9 cellular contexts compared by ENCODE assay signal in the genomic region with DNA sequence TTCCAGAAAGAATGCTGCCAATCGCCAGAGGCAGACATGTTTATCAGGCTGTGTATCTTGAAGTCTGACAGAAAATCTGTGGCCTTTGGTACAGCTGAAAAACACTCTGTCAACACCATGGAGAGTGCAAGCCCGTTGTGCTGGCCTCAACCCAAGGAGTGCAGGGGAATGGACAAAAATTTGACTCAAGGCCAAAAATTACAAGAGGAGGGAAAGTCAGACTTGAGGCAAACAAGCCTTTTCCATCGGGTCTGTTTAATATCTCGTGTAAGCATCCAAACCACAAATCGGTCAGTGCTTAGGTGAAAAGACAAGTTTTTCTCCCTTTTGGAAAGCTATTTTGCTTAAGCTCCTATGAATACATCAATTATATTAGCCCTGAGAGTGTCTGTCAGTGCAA.
A peak's percentile ranks its signal among the peaks of the same experiment; 100 is the strongest.
DNase-seq lines count a peak whose midpoint lies in the region; TF ChIP-seq lines count a peak whose summit lies in the region.
"Had no signal": no experiment of that assay in that cellular context is flagged by ENCODE, and none has a peak within 500 bp of the region (broad histone marks: within the 10 kb centered on the region; RNA-seq: fewer than 3 reads in every experiment).

No MANE protein-coding gene starts in this region.

- no peaks in the 10 kb centered on the region for H3K27me3 ChIP-seq in SJCRH30

- no peaks in the 10 kb centered on the region for H3K9me3 ChIP-seq in SJCRH30 (replicated peaks)

- intact Hi-C loops in posterior vena cava (cut with DNase I) = loop anchor here (5.0 to 10.0 kb wide), 3 partner anchors 62 to 284 kb away; no protein-coding TSS in a partner anchor

- H3K4me3 ChIP-seq in SJCRH30 = no peak overlapping the region
- H3K4me3 ChIP-seq in fibroblast of the aortic adventitia (ENCODE audit: low read depth, low read length) = no peak overlapping the region

- DNase-seq in COR-L47 (lab: John Stamatoyannopoulos, UW) (peak; percentile 13), SJCRH30 (peak; percentile 82 to 89), fibroblast of the aortic adventitia (ENCODE audit: low read depth) (peak; percentile 98), posterior vena cava (ENCODE audit: low spot score) (peak; percentile 90), HuH-7.5 (ENCODE audit: low spot score) (no peak), HT-29 (ENCODE audit: low spot score) (no peak), NCI-H1048 (lab: John Stamatoyannopoulos, UW) (no peak), NCI-H510A treated with DMSO at 0.1 percent for 48 hours (lab: John Stamatoyannopoulos, UW) (no peak)
- DNase-seq: activated CD4-positive, alpha-beta T cell treated with anti-CD3 and anti-CD28 coated beads, Interleukin-2, amount 10 ng/mL, durations not matched to agents 24 days and 14 days had no signal

- peaks cover 62% of the 10 kb centered on the region for H3K4me1 ChIP-seq in SJCRH30

- H3K36me3 ChIP-seq in SJCRH30 = no peaks in the 10 kb centered on the region

- H3K27ac ChIP-seq in SJCRH30 = peak overlapping the region; percentile 75

- no peak for TF ChIP-seq CTCF in fibroblast of the aortic adventitia (IDR thresholded peaks at IDR 0.05; ENCODE audit: insufficient read depth, low read length)

Comparison
In these comparisons a context has a peak if more than half of its experiments do, and no peak if none do; other contexts are left out.
1. DNase-seq: peak in COR-L47 (single experiment), SJCRH30 (2 of 2), fibroblast of the aortic adventitia (single experiment) and posterior vena cava (single experiment); none in HuH-7.5 (single experiment), HT-29 (single experiment), NCI-H1048 (single experiment) and NCI-H510A treated with DMSO at 0.1 percent for 48 hours (single experiment).